In genomic region chr17:17237026-17237799, GRCh38 we compare ENCODE assay signal across 8 cellular contexts. TPM values are rescaled to one million over a fixed set of nuclear protein-coding genes. Genes with fewer than 3 reads are reported as not detected.
DNase-seq lines count a peak whose midpoint lies in the region; FAIRE-seq and TF ChIP-seq lines count a peak whose summit lies in the region.

TSS of gene FLCN (minus strand) at chr17:17237168. CDS start at chr17:17228137, 9,031 bp downstream.

- peak within 1 kb of the TSS; percentile 100 for H3K56ac ChIP-seq in H1 (replicated peaks; ENCODE audit: insufficient read length, low read depth, low read length)

- 2% methylated on average over 51 of the region's 53 CpGs; no CpG with 5 or more reads in 1 of the 2 experiments for WGBS in H1 (ENCODE audit: extremely low coverage in 1 of 2, insufficient coverage in 1 of 2, insufficient read length in 1 of 2, insufficient replicate concordance in 2 of 2, low coverage in 1 of 2, low lambda C conversion rate in 2 of 2, missing lambda C conversion rate in 1 of 2), 2 experiments
- under 1% methylated on average over 53 of the region's 53 CpGs for WGBS in mesenchymal stem cell

- H3K23me2 ChIP-seq in H1 (ENCODE audit: low read depth, low read length), result peaks cover 9% of the 10 kb centered on the region

- TF ChIP-seq POLR2A in H1 (IDR thresholded peaks at IDR 0.05; ENCODE audit: control extremely low read depth in 1 of 2, low read depth in 2 of 2, low read length in 2 of 2), result peak; percentile 11 to 72

- peak within 1 kb of the TSS; percentile 100 for H4K91ac ChIP-seq in H1 (replicated peaks; ENCODE audit: insufficient read length, low read length)
- H4K91ac ChIP-seq in mesenchymal stem cell (ENCODE audit: low read length), result peak within 1 kb of the TSS; percentile 100

- H3K27me3 ChIP-seq in H1 (replicated peaks in 1 of 4; ENCODE audit: control insufficient read depth in 3 of 4, extremely low read depth in 1 of 4, insufficient read depth in 3 of 4, low read length in 3 of 4) (no peaks in the 10 kb centered on the region), mesenchymal stem cell (ENCODE audit: control insufficient read depth in 1 of 2, insufficient read depth in 1 of 2, low read length in 2 of 2) (no peaks in the 10 kb centered on the region)

- CTCF ChIA-PET in H1 (lab: Charles Lee; ENCODE audit: partially characterized antibody), result no interaction called here

- DNase-seq in COLO829 (ENCODE audit: low spot score), result peak; percentile 84
- peak; percentile 92 for DNase-seq in GM20000 (ENCODE audit: low spot score)
- DNase-seq in HS-5 (ENCODE audit: low read depth), result peak; percentile 89
- peak; percentile 84 to 89 for DNase-seq in NOMO-1 (lab: John Stamatoyannopoulos, UW; ENCODE audit: unreplicated experiment in 2 of 2)
- peak; percentile 67 to 80 (median 68) for DNase-seq in activated CD8-positive, alpha-beta memory T cell treated with anti-CD3 and anti-CD28 coated beads for 48 hours (ENCODE audit: low read depth in 2 of 3, low spot score in 2 of 3)
- peak in 1 of 2 experiments; percentile 90 for DNase-seq in H1 (ENCODE audit: low read depth in 1 of 2, low spot score in 2 of 2)
- DNase-seq in mesenchymal stem cell, result peak; percentile 93
- DNase-seq in stimulated activated CD8-positive, alpha-beta memory T cell treated with anti-CD3 and anti-CD28 coated beads, Interleukin-12 subunit alpha, Interleukin-12 subunit beta, amount 100 ng/mL, for 24 hours (ENCODE audit: extremely low read depth), result peak; percentile 83

- H3K18ac ChIP-seq in H1 (ENCODE audit: extremely low read depth, low read length) (peak within 1 kb of the TSS; percentile 99), mesenchymal stem cell (ENCODE audit: low read depth in 1 of 2, low read length in 2 of 2) (peak within 1 kb of the TSS; percentile 92 to 99)

- H2AFZ ChIP-seq in H1 (ENCODE audit: low read length) (peak within 1 kb of the TSS; percentile 100), mesenchymal stem cell (ENCODE audit: low read depth, low read length) (no peak within 1 kb of the TSS)

- H2BK12ac ChIP-seq in H1 (ENCODE audit: low read depth, low read length), result peak within 1 kb of the TSS; percentile 100
- peak within 1 kb of the TSS; percentile 82 to 95 for H2BK12ac ChIP-seq in mesenchymal stem cell (ENCODE audit: low read length in 2 of 2)

- H2BK5ac ChIP-seq in H1 (ENCODE audit: low read depth, low read length) (peak within 1 kb of the TSS; percentile 100), mesenchymal stem cell (ENCODE audit: low read depth, low read length, poor library complexity, severe bottlenecking) (peak within 1 kb of the TSS; percentile 100)

- H2AK5ac ChIP-seq in H1 (ENCODE audit: low read depth, low read length) (no peak within 1 kb of the TSS), mesenchymal stem cell (ENCODE audit: low read length, severe bottlenecking) (peak within 1 kb of the TSS; percentile 17)

- H3K79me1 ChIP-seq in H1 (ENCODE audit: low read depth, low read length) (peaks cover 16% of the 10 kb centered on the region), mesenchymal stem cell (replicated peaks; ENCODE audit: low read length, poor library complexity, severe bottlenecking) (no peaks in the 10 kb centered on the region)

- TF ChIP-seq RAD21 in H1 (IDR thresholded peaks at IDR 0.05 in 1 of 2, conservative IDR thresholded peaks at IDR 0.05 in 1 of 2; ENCODE audit: low read depth in 2 of 2, low read length in 2 of 2), result no peak

- peak within 1 kb of the TSS; percentile 99; the same call in 1 of the 2 replicates for H2BK15ac ChIP-seq in H1 (ENCODE audit: low read length)
- peak within 1 kb of the TSS; percentile 98 for H2BK15ac ChIP-seq in mesenchymal stem cell (ENCODE audit: low read depth, poor library complexity, severe bottlenecking)

- H3K27ac ChIP-seq in H1 (ENCODE audit: low read depth, low read length) (peak within 1 kb of the TSS; percentile 100), mesenchymal stem cell (ENCODE audit: low read length, poor library complexity, severe bottlenecking) (peak within 1 kb of the TSS; percentile 91)

- no peak within 1 kb of the TSS for H3K14ac ChIP-seq in H1 (ENCODE audit: insufficient read length)
- peak within 1 kb of the TSS; percentile 94 to 96 for H3K14ac ChIP-seq in mesenchymal stem cell (ENCODE audit: low read length in 2 of 2)

- H4K8ac ChIP-seq in H1 (ENCODE audit: extremely low read depth, insufficient read depth, low read length), result peak within 1 kb of the TSS; percentile 99; the same call in 1 of the 2 replicates
- H4K8ac ChIP-seq in mesenchymal stem cell (ENCODE audit: low read length), result peak within 1 kb of the TSS; percentile 100

- peaks cover 7 to 35% of the 10 kb centered on the region in 2 experiments; a peak in 3 of 4 replicates for H3K79me2 ChIP-seq in H1 (ENCODE audit: control insufficient read depth in 1 of 2, insufficient read depth in 2 of 2, low read length in 2 of 2)

- H3K4me1 ChIP-seq in H1 (replicated peaks in 1 of 4; ENCODE audit: control insufficient read depth in 3 of 4, insufficient read depth in 4 of 4, low read length in 3 of 4), result peaks cover 2 to 10% (median 5%) of the 10 kb centered on the region in 4 experiments; a peak in 5 of 7 replicates
- peaks cover 18% of the 10 kb centered on the region for H3K4me1 ChIP-seq in mesenchymal stem cell (ENCODE audit: control insufficient read depth, insufficient read depth, low read depth, low read length)

- H3K9me3 ChIP-seq in H1 (ENCODE audit: insufficient read depth in 2 of 2, low read depth in 1 of 2, low read length in 1 of 2) (no peaks in the 10 kb centered on the region), mesenchymal stem cell (ENCODE audit: control insufficient read depth, low read length) (no peaks in the 10 kb centered on the region)

- H3K4me2 ChIP-seq in H1 (ENCODE audit: insufficient read depth in 1 of 2, low read depth in 2 of 2, low read length in 2 of 2) (peak within 1 kb of the TSS; percentile 95 to 100), mesenchymal stem cell (ENCODE audit: low read length, poor library complexity, severe bottlenecking) (peak within 1 kb of the TSS; percentile 80)

- H3K9ac ChIP-seq in H1 (replicated peaks in 1 of 4; ENCODE audit: extremely low read depth in 1 of 4, low read depth in 3 of 4, low read length in 3 of 4) (peak within 1 kb of the TSS; percentile 46 to 100 (median 98)), mesenchymal stem cell (ENCODE audit: low read length) (peak within 1 kb of the TSS; percentile 99)

- H4K20me1 ChIP-seq in H1 (replicated peaks in 1 of 2; ENCODE audit: control insufficient read depth in 1 of 2, insufficient read depth in 2 of 2, low read length in 2 of 2), result peaks cover 8 to 15% of the 10 kb centered on the region in 2 experiments

- H3K36me3 ChIP-seq in H1 (ENCODE audit: control insufficient read depth in 2 of 4, insufficient read depth in 4 of 4, low read length in 3 of 4) (peaks cover 0 to 5% (median 3%) of the 10 kb centered on the region in 4 experiments; a peak in 4 of 8 replicates), mesenchymal stem cell (ENCODE audit: control insufficient read depth in 1 of 2, insufficient read depth in 2 of 2, low read depth in 1 of 2, low read length in 2 of 2) (peaks cover 9 to 12% of the 10 kb centered on the region in 2 experiments)

- peak within 1 kb of the TSS; percentile 99 for H2BK120ac ChIP-seq in H1 (replicated peaks; ENCODE audit: low read depth, low read length)
- H2BK120ac ChIP-seq in mesenchymal stem cell (ENCODE audit: low read depth, low read length), result peak within 1 kb of the TSS; percentile 100

- TF ChIP-seq EP300 in H1 (IDR thresholded peaks at IDR 0.05; ENCODE audit: borderline replicate concordance in 1 of 2, low read depth in 2 of 2, low read length in 2 of 2), result peak in 1 of 2 experiments; percentile 92; a peak in 2 of 3 replicates

- FAIRE-seq in H1 (lab: Jason Lieb, UNC), result no peak

- H3K23ac ChIP-seq in H1 (ENCODE audit: insufficient read length) (no peak within 1 kb of the TSS), mesenchymal stem cell (ENCODE audit: low read length in 2 of 2) (peak within 1 kb of the TSS in 1 of 2 experiments; percentile 78)

- H3K4ac ChIP-seq in H1 (replicated peaks; ENCODE audit: insufficient read length, low read depth, low read length) (no peak within 1 kb of the TSS), mesenchymal stem cell (ENCODE audit: low read depth in 1 of 2, low read length in 2 of 2) (peak within 1 kb of the TSS; percentile 90 to 98)

- peak within 1 kb of the TSS; percentile 100 for H4K5ac ChIP-seq in H1 (ENCODE audit: insufficient read length, low read depth, low read length)

- POLR2A ChIA-PET in H1 (lab: Charles Lee; ENCODE audit: partially characterized antibody), result interaction anchor here (0.7 to 1.7 kb wide), 5 partner anchors 8 to 343 kb away, joined by 3 to 7 read pairs (median 4); partner anchors contain the start of gene COPS3

- peak within 1 kb of the TSS; percentile 97; the same call in 1 of the 2 replicates for H2BK20ac ChIP-seq in H1 (ENCODE audit: low read length)

- TF ChIP-seq CTCF in GM20000 (IDR thresholded peaks at IDR 0.05; ENCODE audit: extremely low read depth, missing control alignments), result no peak
- no peak for TF ChIP-seq CTCF in H1 (IDR thresholded peaks at IDR 0.05; ENCODE audit: control extremely low read depth in 1 of 3, insufficient read depth in 1 of 3, low read depth in 1 of 3, low read length in 3 of 3)

- peak within 1 kb of the TSS; percentile 79 to 97 (median 94) for H3K4me3 ChIP-seq in H1 (ENCODE audit: extremely low read depth in 1 of 4, insufficient read depth in 2 of 4, low read depth in 3 of 4, low read length in 4 of 4)
- peak within 1 kb of the TSS; percentile 97 to 100 for H3K4me3 ChIP-seq in mesenchymal stem cell (ENCODE audit: insufficient read depth in 1 of 2, low read depth in 1 of 2, low read length in 2 of 2)

TF ChIP-seq in H1, 55 proteins besides CTCF, POLR2A, EP300 and RAD21 (continues in another document):
- TF ChIP-seq ATF3 (IDR thresholded peaks at IDR 0.05; ENCODE audit: insufficient read depth, low read depth, low read length) (peak; percentile 89), CTBP2 (IDR thresholded peaks at IDR 0.05; ENCODE audit: borderline replicate concordance, insufficient read depth, insufficient read length, low read length) (no peak), HDAC2 (IDR thresholded peaks at IDR 0.05; ENCODE audit: borderline replicate concordance in 1 of 2, low read depth in 2 of 2, low read length in 2 of 2) (peak in 1 of 2 experiments; percentile 71; a peak in 2 of 4 replicates)

RNA-seq across cellular contexts. Expression of gene FLCN, which starts in this region (rescaled TPM):
- total RNA-seq in H1 (2021; fragmentation: NEBNext Ultra II Directional; extraction: Animal tissue kit (Norgen Biotek cat#: 25700)), result 34.0 and 34.6 TPM in 2 replicates
- polyA plus RNA-seq in H1 (2011; rRNA removed), result 15.6 and 20.8 TPM in 2 replicates
- polyA plus RNA-seq in H1 (2011; cell fraction: cytosol; rRNA removed), result 18.4 TPM
- 29.1 TPM for polyA plus RNA-seq in H1 (2011; cell fraction: nucleus; rRNA removed)
- 22.5 to 32.6 TPM (median 26.9 TPM) in 4 replicates for polyA plus RNA-seq in H1 (2012, experiment 1 of 2)
- 21.7 TPM for polyA plus RNA-seq in H1 (2012, experiment 2 of 2)
- 11.7 TPM for polyA plus RNA-seq in H1 (2013, experiment 1 of 2)
- polyA plus RNA-seq in H1 (2013, experiment 2 of 2), result 10.4 TPM
- 39.5 and 40.0 TPM in 2 replicates for polyA minus RNA-seq in H1 (2011; rRNA and poly(A)+ RNA removed)
- polyA minus RNA-seq in H1 (2011; cell fraction: cytosol; rRNA and poly(A)+ RNA removed), result 21.7 TPM
- polyA minus RNA-seq in H1 (2011; cell fraction: nucleus; rRNA and poly(A)+ RNA removed), result 35.8 TPM
- 29.8 TPM for polyA plus RNA-seq in mesenchymal stem cell (2013, experiment 1 of 2)
- 28.1 TPM for polyA plus RNA-seq in mesenchymal stem cell (2013, experiment 2 of 2)
